In the genomic region with DNA sequence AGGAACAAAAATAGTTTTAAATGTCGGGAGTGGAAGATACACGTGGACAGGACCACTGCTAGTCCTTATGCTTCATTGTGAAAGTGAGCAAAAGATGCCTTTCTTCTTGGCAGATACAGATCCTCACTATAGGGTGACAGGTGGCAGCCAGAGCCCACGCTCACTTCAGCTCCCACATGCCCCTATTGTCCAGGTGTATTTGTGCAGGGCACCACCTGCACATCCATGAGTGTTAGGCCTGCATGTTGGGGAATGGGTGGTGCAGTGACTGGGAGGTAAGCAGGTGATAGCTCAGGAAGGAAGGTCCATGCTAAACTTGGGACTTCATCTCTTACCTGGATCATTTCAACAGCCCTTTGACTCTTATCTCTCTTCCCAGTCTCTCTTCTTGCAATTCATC, we compare ENCODE assay signal across 1 cellular context.
TF ChIP-seq lines count a peak whose summit lies in the region.

No MANE protein-coding gene starts in this region.

TF ChIP-seq in HCT116, 20 proteins besides CTCF, POLR2A, EP300 and RAD21:
- TF ChIP-seq, protein P1, sequence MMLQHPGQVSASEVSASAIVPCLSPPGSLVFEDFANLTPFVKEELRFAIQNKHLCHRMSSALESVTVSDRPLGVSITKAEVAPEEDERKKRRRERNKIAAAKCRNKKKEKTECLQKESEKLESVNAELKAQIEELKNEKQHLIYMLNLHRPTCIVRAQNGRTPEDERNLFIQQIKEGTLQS (IDR thresholded peaks at IDR 0.05), result no peak
- TF ChIP-seq, protein P2, sequence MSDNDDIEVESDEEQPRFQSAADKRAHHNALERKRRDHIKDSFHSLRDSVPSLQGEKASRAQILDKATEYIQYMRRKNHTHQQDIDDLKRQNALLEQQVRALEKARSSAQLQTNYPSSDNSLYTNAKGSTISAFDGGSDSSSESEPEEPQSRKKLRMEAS (IDR thresholded peaks at IDR 0.05), result no peak
- no peak for TF ChIP-seq POLR2AphosphoS5 (IDR thresholded peaks at IDR 0.05; ENCODE audit: low read depth, low read length)
- TF ChIP-seq ZFX (IDR thresholded peaks at IDR 0.05), result no peak
- TF ChIP-seq SIN3A (IDR thresholded peaks at IDR 0.05; ENCODE audit: low read depth), result no peak
- no peak for TF ChIP-seq JUND (IDR thresholded peaks at IDR 0.05)
- TF ChIP-seq, protein P3, sequence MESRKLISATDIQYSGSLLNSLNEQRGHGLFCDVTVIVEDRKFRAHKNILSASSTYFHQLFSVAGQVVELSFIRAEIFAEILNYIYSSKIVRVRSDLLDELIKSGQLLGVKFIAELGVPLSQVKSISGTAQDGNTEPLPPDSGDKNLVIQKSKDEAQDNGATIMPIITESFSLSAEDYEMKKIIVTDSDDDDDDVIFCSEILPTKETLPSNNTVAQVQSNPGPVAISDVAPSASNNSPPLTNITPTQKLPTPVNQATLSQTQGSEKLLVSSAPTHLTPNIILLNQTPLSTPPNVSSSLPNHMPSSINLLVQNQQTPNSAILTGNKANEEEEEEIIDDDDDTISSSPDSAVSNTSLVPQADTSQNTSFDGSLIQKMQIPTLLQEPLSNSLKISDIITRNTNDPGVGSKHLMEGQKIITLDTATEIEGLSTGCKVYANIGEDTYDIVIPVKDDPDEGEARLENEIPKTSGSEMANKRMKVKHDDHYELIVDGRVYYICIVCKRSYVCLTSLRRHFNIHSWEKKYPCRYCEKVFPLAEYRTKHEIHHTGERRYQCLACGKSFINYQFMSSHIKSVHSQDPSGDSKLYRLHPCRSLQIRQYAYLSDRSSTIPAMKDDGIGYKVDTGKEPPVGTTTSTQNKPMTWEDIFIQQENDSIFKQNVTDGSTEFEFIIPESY (IDR thresholded peaks at IDR 0.05; ENCODE audit: extremely low read depth, insufficient replicate concordance, low read length), result no peak
- no peak for TF ChIP-seq SP1 (IDR thresholded peaks at IDR 0.05; ENCODE audit: low read depth)
- no peak for TF ChIP-seq ZNF274 (IDR thresholded peaks at IDR 0.05; ENCODE audit: low read depth, low read length)
- no peak for TF ChIP-seq ELF1 (IDR thresholded peaks at IDR 0.05; ENCODE audit: borderline replicate concordance, low read depth)
- TF ChIP-seq EGR1 (IDR thresholded peaks at IDR 0.05; ENCODE audit: low read depth), result no peak
- no peak for TF ChIP-seq YY1 (IDR thresholded peaks at IDR 0.05; ENCODE audit: extremely low read depth, insufficient replicate concordance, low read depth, low read length)
- TF ChIP-seq CBX3 (IDR thresholded peaks at IDR 0.05; ENCODE audit: low read depth), result no peak
- TF ChIP-seq EZH2 (IDR thresholded peaks at IDR 0.05), result no peak
- TF ChIP-seq FOSL1 (IDR thresholded peaks at IDR 0.05; ENCODE audit: low read depth), result no peak
TF ChIP-seq in HCT116: peak in this region for 0.
